Comparison of ENCODE assay signal across 33 cellular contexts in genomic region chr1:35367914-35368313, GRCh38.
"Had no signal": no experiment of that assay in that cellular context is flagged by ENCODE, and none has a peak within 500 bp of the region (broad histone marks: within the 10 kb centered on the region; RNA-seq: fewer than 3 reads in every experiment).

No MANE protein-coding gene starts in this region.

- DNase-seq: activated effector memory CD4-positive, alpha-beta T cell treated with anti-CD3 and anti-CD28 coated beads, Interleukin-2, amount 50 U/mL, for 16 hours; activated effector memory CD4-positive, alpha-beta T cell treated with Interleukin-2 at 50 U/mL for 16 hours; activated gamma-delta T cell; activated gamma-delta T cell treated with Interleukin-2 at 50 U/mL for 16 hours; activated naive CD4-positive, alpha-beta T cell; activated naive CD4-positive, alpha-beta T cell treated with anti-CD3 and anti-CD28 coated beads for 36 hours; activated naive CD4-positive, alpha-beta T cell treated with anti-CD3 and anti-CD28 coated beads, Interleukin-2, amount 10 ng/mL, durations not matched to agents 7 days and 5 days; activated naive CD4-positive, alpha-beta T cell treated with anti-CD3 and anti-CD28 coated beads, Interleukin-2, amount 50 U/mL, for 16 hours; activated naive CD4-positive, alpha-beta T cell treated with Interleukin-2 at 50 U/mL for 16 hours; activated naive CD8-positive, alpha-beta T cell treated with anti-CD3 and anti-CD28 coated beads for 36 hours; activated naive CD8-positive, alpha-beta T cell treated with anti-CD3 and anti-CD28 coated beads, Interleukin-2, amount 10 ng/mL, durations not matched to agents 7 days and 5 days; activated naive CD8-positive, alpha-beta T cell treated with anti-CD3 and anti-CD28 coated beads, Interleukin-2, amount 50 U/mL, for 24 hours; activated T-cell treated with anti-CD3 and anti-CD28 coated beads, Interleukin-2, amount 50 U/mL, for 24 hours; activated T-cell treated with anti-CD3 and anti-CD28 coated beads, Interleukin-2, amount 50 U/mL, for 4 hours; activated T-cell treated with anti-CD3 and anti-CD28 coated beads, Interleukin-2, amount 50 U/mL, for 48 hours; activated T-cell treated with anti-CD3 and anti-CD28 coated beads, Interleukin-2, amount 50 U/mL, for 72 hours; adrenal gland; amniotic stem cell; amygdala; anterior cingulate cortex; body of pancreas; brain microvascular endothelial cell; caudate nucleus; central memory CD4-positive, alpha-beta T cell; cerebellar nuclear complex had no signal

- H3K27me3 ChIP-seq: adrenal gland, ascending aorta, body of pancreas, brain microvascular endothelial cell, breast epithelium, cardiac muscle cell had no signal

- FAIRE-seq: astrocyte, bronchial epithelial cell, colon had no signal

- H3K4me3 ChIP-seq: adrenal gland, ascending aorta, body of pancreas, breast epithelium, cardiac muscle cell had no signal

- H3K4me1 ChIP-seq: ascending aorta, breast epithelium had no signal

- H3K9me3 ChIP-seq: adrenal gland, ascending aorta, body of pancreas, breast epithelium had no signal

- H3K27ac ChIP-seq: adrenal gland, ascending aorta, body of pancreas, brain microvascular endothelial cell, breast epithelium, cardiac muscle cell had no signal

- ATAC-seq: activated naive CD4-positive, alpha-beta T cell treated with anti-CD3 and anti-CD28 coated beads, Interleukin-2, amount 50 U/mL, for 72 hours; activated naive CD8-positive, alpha-beta T cell treated with anti-CD3 and anti-CD28 coated beads, Interleukin-2, amount 50 U/mL, for 24 hours; activated T-cell treated with anti-CD3 and anti-CD28 coated beads, Interleukin-2, amount 50 U/mL, for 4 hours; activated T-cell treated with anti-CD3 and anti-CD28 coated beads, Interleukin-2, amount 50 U/mL, for 72 hours; activated T-helper 17 cell treated with anti-CD3 and anti-CD28 coated beads, Interleukin-2, amount 50 U/mL, for 72 hours; body of pancreas had no signal

- H3K36me3 ChIP-seq: adrenal gland, breast epithelium had no signal
